ENCODE assay signal across 27 cellular contexts in the genomic region with DNA sequence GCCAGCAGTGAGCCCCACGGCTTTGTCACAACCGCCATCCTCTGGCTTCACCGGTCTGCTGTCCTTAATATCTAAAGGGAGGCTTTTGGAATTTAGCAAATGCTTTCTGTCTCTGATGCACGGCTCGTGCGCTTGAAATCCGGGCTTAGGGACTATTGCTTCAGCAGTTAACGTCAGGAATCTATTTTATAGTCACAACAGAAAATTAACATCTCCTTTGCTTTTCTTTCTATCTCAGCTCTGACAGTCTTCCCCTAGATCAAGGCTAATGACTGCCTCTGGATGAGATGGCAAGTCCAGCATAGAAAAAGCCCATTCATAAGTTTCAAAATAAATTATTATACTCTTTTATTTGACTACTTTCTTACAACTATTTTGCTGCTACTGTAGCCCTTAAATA.
"Had no signal": no experiment of that assay in that cellular context is flagged by ENCODE, and none has a peak within 500 bp of the region (broad histone marks: within the 10 kb centered on the region; RNA-seq: fewer than 3 reads in every experiment).

No MANE protein-coding gene starts in this region.

- DNase-seq: stimulated activated CD4-positive, alpha-beta T cell treated with anti-CD3 and anti-CD28 coated beads, Interleukin-2, amount 100 ng/mL, for 48 hours; stimulated activated CD4-positive, alpha-beta T cell treated with anti-CD3 and anti-CD28 coated beads, Interleukin-4, amount 100 ng/mL, for 1 hour; stimulated activated CD4-positive, alpha-beta T cell treated with anti-CD3 and anti-CD28 coated beads, Interleukin-4, amount 100 ng/mL, for 24 hours; stimulated activated CD4-positive, alpha-beta T cell treated with anti-CD3 and anti-CD28 coated beads, Interleukin-4, amount 100 ng/mL, for 4 hours; stimulated activated CD8-positive, alpha-beta memory T cell treated with anti-CD3 and anti-CD28 coated beads, Interleukin-4, amount 100 ng/mL, for 48 hours; stimulated activated naive B cell treated with anti-CD40 and anti-IgM and Interleukin-4, amounts not matched to agents 10 μg/mL and 1 μg/mL and 100 μg/mL, for 72 hours; stimulated activated naive CD4-positive, alpha-beta T cell; stimulated activated naive CD4-positive, alpha-beta T cell treated with Interleukin-2 at 50 U/mL for 16 hours; stimulated activated naive CD8-positive, alpha-beta T cell treated with anti-CD3 and anti-CD28 coated beads, Interleukin-15, amount 100 ng/mL, for 72 hours; stimulated activated naive CD8-positive, alpha-beta T cell treated with anti-CD3 and anti-CD28 coated beads, Interleukin-15, Interleukin-2, amounts not matched to agents 100 U/mL and 50 U/mL, for 24 hours; stomach; substantia nigra; testis; thyroid gland; transverse colon; trophoblast cell; upper lobe of left lung; upper lobe of right lung; uterus had no signal

- H3K4me3 Mint-ChIP-seq: stimulated activated effector memory CD8-positive, alpha-beta T cell treated with anti-CD3 and anti-CD28 coated beads, Interleukin-12 subunit alpha, Interleukin-12 subunit beta, amount 100 ng/mL, for 72 hours; stimulated activated memory B cell treated with anti-CD40 and anti-IgM and Interleukin-4, amounts not matched to agents 10 μg/mL and 1 μg/mL and 100 μg/mL, for 72 hours; stimulated activated naive B cell treated with anti-CD40 and anti-IgM and Interleukin-4, amounts not matched to agents 10 μg/mL and 1 μg/mL and 100 μg/mL, for 72 hours; stimulated activated naive CD8-positive, alpha-beta T cell treated with anti-CD3 and anti-CD28 coated beads, Interleukin-15, amount 100 ng/mL, for 72 hours; stimulated activated naive CD8-positive, alpha-beta T cell treated with anti-CD3 and anti-CD28 coated beads, Interleukin-15, Interleukin-2, amounts not matched to agents 100 ng/mL and 50 ng/mL, for 24 hours; type B pancreatic cell had no signal

- H3K4me3 ChIP-seq: stomach, suprapubic skin, testis, thoracic aorta, thyroid gland, tibial nerve, transverse colon, upper lobe of left lung, upper lobe of right lung, uterus, vagina had no signal

- ATAC-seq: stimulated activated effector memory CD8-positive, alpha-beta T cell treated with anti-CD3 and anti-CD28 coated beads, Interleukin-12 subunit alpha, Interleukin-12 subunit beta, amount 100 ng/mL, for 72 hours; stimulated activated memory B cell treated with anti-CD40 and anti-IgM and Interleukin-4, amounts not matched to agents 10 μg/mL and 1 μg/mL and 100 μg/mL, for 72 hours; stimulated activated naive B cell treated with anti-CD40 and anti-IgM and Interleukin-4, amounts not matched to agents 10 μg/mL and 1 μg/mL and 100 μg/mL, for 72 hours; stimulated activated naive CD8-positive, alpha-beta T cell treated with anti-CD3 and anti-CD28 coated beads, Interleukin-15, amount 100 ng/mL, for 72 hours; stimulated activated naive CD8-positive, alpha-beta T cell treated with anti-CD3 and anti-CD28 coated beads, Interleukin-15, Interleukin-2, amounts not matched to agents 100 U/mL and 50 U/mL, for 24 hours; upper lobe of right lung had no signal

- H3K4me1 ChIP-seq: stomach, suprapubic skin, testis, thyroid gland, tibial nerve, transverse colon, upper lobe of left lung, upper lobe of right lung, uterus, vagina had no signal

- H3K9me3 ChIP-seq: suprapubic skin, testis, thoracic aorta, thyroid gland, tibial nerve, upper lobe of left lung, upper lobe of right lung, vagina had no signal

- H3K36me3 ChIP-seq: stomach, suprapubic skin, thoracic aorta, thyroid gland, tibial nerve, transverse colon, upper lobe of left lung, upper lobe of right lung, uterus, vagina had no signal

- H3K27ac Mint-ChIP-seq: stimulated activated effector memory CD8-positive, alpha-beta T cell treated with anti-CD3 and anti-CD28 coated beads, Interleukin-12 subunit alpha, Interleukin-12 subunit beta, amount 100 ng/mL, for 72 hours; stimulated activated memory B cell treated with anti-CD40 and anti-IgM and Interleukin-4, amounts not matched to agents 10 μg/mL and 1 μg/mL and 100 μg/mL, for 72 hours; stimulated activated naive B cell treated with anti-CD40 and anti-IgM and Interleukin-4, amounts not matched to agents 10 μg/mL and 1 μg/mL and 100 μg/mL, for 72 hours; stimulated activated naive CD8-positive, alpha-beta T cell treated with anti-CD3 and anti-CD28 coated beads, Interleukin-15, amount 100 ng/mL, for 72 hours; stimulated activated naive CD8-positive, alpha-beta T cell treated with anti-CD3 and anti-CD28 coated beads, Interleukin-15, Interleukin-2, amounts not matched to agents 100 ng/mL and 50 ng/mL, for 24 hours; type B pancreatic cell had no signal

- H3K27me3 ChIP-seq: stomach, suprapubic skin, testis, thyroid gland, tibial nerve, transverse colon, upper lobe of left lung, upper lobe of right lung, uterus, vagina had no signal

- H3K27me3 Mint-ChIP-seq: stimulated activated memory B cell treated with anti-CD40 and anti-IgM and Interleukin-4, amounts not matched to agents 10 μg/mL and 1 μg/mL and 100 μg/mL, for 72 hours; stimulated activated naive B cell treated with anti-CD40 and anti-IgM and Interleukin-4, amounts not matched to agents 10 μg/mL and 1 μg/mL and 100 μg/mL, for 72 hours; stimulated activated naive CD8-positive, alpha-beta T cell treated with anti-CD3 and anti-CD28 coated beads, Interleukin-15, amount 100 ng/mL, for 72 hours; stimulated activated naive CD8-positive, alpha-beta T cell treated with anti-CD3 and anti-CD28 coated beads, Interleukin-15, Interleukin-2, amounts not matched to agents 100 ng/mL and 50 ng/mL, for 24 hours; type B pancreatic cell had no signal

- H3K4me1 Mint-ChIP-seq: stimulated activated effector memory CD8-positive, alpha-beta T cell treated with anti-CD3 and anti-CD28 coated beads, Interleukin-12 subunit alpha, Interleukin-12 subunit beta, amount 100 ng/mL, for 72 hours; stimulated activated memory B cell treated with anti-CD40 and anti-IgM and Interleukin-4, amounts not matched to agents 10 μg/mL and 1 μg/mL and 100 μg/mL, for 72 hours; stimulated activated naive B cell treated with anti-CD40 and anti-IgM and Interleukin-4, amounts not matched to agents 10 μg/mL and 1 μg/mL and 100 μg/mL, for 72 hours; stimulated activated naive CD8-positive, alpha-beta T cell treated with anti-CD3 and anti-CD28 coated beads, Interleukin-15, amount 100 ng/mL, for 72 hours had no signal

- H3K27ac ChIP-seq: stomach, suprapubic skin, testis, thoracic aorta, thyroid gland, tibial nerve, transverse colon, upper lobe of left lung, upper lobe of right lung, uterus, vagina had no signal

- H3K36me3 Mint-ChIP-seq: stimulated activated effector memory CD8-positive, alpha-beta T cell treated with anti-CD3 and anti-CD28 coated beads, Interleukin-12 subunit alpha, Interleukin-12 subunit beta, amount 100 ng/mL, for 72 hours; stimulated activated memory B cell treated with anti-CD40 and anti-IgM and Interleukin-4, amounts not matched to agents 10 μg/mL and 1 μg/mL and 100 μg/mL, for 72 hours; stimulated activated naive B cell treated with anti-CD40 and anti-IgM and Interleukin-4, amounts not matched to agents 10 μg/mL and 1 μg/mL and 100 μg/mL, for 72 hours had no signal

- H3K9me3 Mint-ChIP-seq: type B pancreatic cell had no signal
